In the genomic region with DNA sequence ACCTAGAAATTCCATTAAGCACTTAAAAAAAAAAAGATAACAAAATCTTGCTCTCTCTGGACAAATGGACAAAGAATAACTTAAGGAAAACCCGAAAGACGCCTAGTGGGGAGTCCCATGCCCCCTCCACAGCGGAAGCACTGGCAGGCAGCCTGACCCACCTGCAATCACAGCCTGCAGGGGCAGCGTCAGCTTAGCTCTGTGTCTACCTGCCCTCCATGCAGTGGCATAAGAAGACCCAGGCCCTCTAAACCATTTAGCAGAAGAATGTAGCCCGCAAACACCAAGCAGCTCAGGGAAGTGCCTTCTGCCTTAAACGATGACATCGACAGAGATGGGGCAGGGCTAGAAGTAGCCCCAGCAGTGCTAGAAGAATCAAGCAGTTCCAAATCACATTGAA, we compare ENCODE assay signal across 1 cellular context.
TF ChIP-seq lines count a peak whose summit lies in the region.

No MANE protein-coding gene starts in this region.

TF ChIP-seq in WTC11, 78 proteins besides CTCF, POLR2A, EP300 and RAD21 (continued from another document):
- TF ChIP-seq, protein P1, sequence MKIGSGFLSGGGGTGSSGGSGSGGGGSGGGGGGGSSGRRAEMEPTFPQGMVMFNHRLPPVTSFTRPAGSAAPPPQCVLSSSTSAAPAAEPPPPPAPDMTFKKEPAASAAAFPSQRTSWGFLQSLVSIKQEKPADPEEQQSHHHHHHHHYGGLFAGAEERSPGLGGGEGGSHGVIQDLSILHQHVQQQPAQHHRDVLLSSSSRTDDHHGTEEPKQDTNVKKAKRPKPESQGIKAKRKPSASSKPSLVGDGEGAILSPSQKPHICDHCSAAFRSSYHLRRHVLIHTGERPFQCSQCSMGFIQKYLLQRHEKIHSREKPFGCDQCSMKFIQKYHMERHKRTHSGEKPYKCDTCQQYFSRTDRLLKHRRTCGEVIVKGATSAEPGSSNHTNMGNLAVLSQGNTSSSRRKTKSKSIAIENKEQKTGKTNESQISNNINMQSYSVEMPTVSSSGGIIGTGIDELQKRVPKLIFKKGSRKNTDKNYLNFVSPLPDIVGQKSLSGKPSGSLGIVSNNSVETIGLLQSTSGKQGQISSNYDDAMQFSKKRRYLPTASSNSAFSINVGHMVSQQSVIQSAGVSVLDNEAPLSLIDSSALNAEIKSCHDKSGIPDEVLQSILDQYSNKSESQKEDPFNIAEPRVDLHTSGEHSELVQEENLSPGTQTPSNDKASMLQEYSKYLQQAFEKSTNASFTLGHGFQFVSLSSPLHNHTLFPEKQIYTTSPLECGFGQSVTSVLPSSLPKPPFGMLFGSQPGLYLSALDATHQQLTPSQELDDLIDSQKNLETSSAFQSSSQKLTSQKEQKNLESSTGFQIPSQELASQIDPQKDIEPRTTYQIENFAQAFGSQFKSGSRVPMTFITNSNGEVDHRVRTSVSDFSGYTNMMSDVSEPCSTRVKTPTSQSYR (CRISPR knock-in tag; IDR thresholded peaks at IDR 0.05) = no peak
TF ChIP-seq in WTC11: peak in this region for 0.
